ENCODE assay signal across 8 cellular contexts in genomic region chr14:102510616-102511520, GRCh38. TPM values are rescaled to one million over a fixed set of nuclear protein-coding genes. Genes with fewer than 3 reads are reported as not detected.
DNase-seq lines count a peak whose midpoint lies in the region; ATAC-seq and TF ChIP-seq lines count a peak whose summit lies in the region.

No MANE protein-coding gene starts in this region.

- peak overlapping the region; percentile 80 for H3K27ac Mint-ChIP-seq in activated CD4-positive, alpha-beta T cell treated with anti-CD3 and anti-CD28 coated beads, Interleukin-2, amount 10 ng/mL, durations not matched to agents 24 days and 14 days
- H3K27ac Mint-ChIP-seq in activated T-cell treated with anti-CD3 and anti-CD28 coated beads, Interleukin-2, amount 50 U/mL, for 24 hours, result no peak overlapping the region

- WGBS in hepatocyte (ENCODE audit: low lambda C conversion rate, missing lambda C conversion rate), result 56% methylated on average over 18 of the region's 19 CpGs
- 52 to 62% (median 56%) methylated on average over 15 to 19 of the region's 19 CpGs for WGBS in spleen, 5 donors

- H3K4me2 ChIP-seq in hepatocyte, result peak overlapping the region; percentile 99

- H3K27ac ChIP-seq in hepatocyte (peak overlapping the region; percentile 95), spleen (peak overlapping the region in 1 of 8 donors; percentile 78)

- H3K79me2 ChIP-seq in hepatocyte, result no peaks in the 10 kb centered on the region

- H3K27me3 ChIP-seq in hepatocyte (no peaks in the 10 kb centered on the region), spleen (replicated peaks in 1 of 7) (peaks cover 0 to 2% (median 0%) of the 10 kb centered on the region in 7 donors)

- no peak for TF ChIP-seq POLR2A in spleen (IDR thresholded peaks at IDR 0.05)

- H3K27me3 Mint-ChIP-seq in activated CD4-positive, alpha-beta T cell treated with anti-CD3 and anti-CD28 coated beads, Interleukin-2, amount 10 ng/mL, durations not matched to agents 24 days and 14 days, result no peaks in the 10 kb centered on the region
- H3K27me3 Mint-ChIP-seq in activated T-cell treated with anti-CD3 and anti-CD28 coated beads, Interleukin-2, amount 50 U/mL, for 24 hours, result peaks cover 11% of the 10 kb centered on the region

- DNase-seq in activated CD4-positive, alpha-beta T cell treated with anti-CD3 and anti-CD28 coated beads, Interleukin-2, amount 10 ng/mL, durations not matched to agents 24 days and 14 days, result peak; percentile 81
- DNase-seq in activated CD4-positive, alpha-beta T cell treated with anti-CD3 and anti-CD28 coated beads, Interleukin-2, amount 50 U/mL, for 1 hour, result no peak
- DNase-seq in activated T-cell treated with anti-CD3 and anti-CD28 coated beads, Interleukin-2, amount 50 U/mL, for 24 hours, result peak; percentile 55
- DNase-seq in hepatocyte (ENCODE audit: low spot score), result peak; percentile 86
- DNase-seq in spleen, result no peak
- DNase-seq in SIG-M5 (lab: John Stamatoyannopoulos, UW), result no peak
- DNase-seq in NCI-H1105 (lab: John Stamatoyannopoulos, UW), result no peak

- H3K4me3 Mint-ChIP-seq in activated CD4-positive, alpha-beta T cell treated with anti-CD3 and anti-CD28 coated beads, Interleukin-2, amount 10 ng/mL, durations not matched to agents 24 days and 14 days, result peak overlapping the region; percentile 86
- H3K4me3 Mint-ChIP-seq in activated T-cell treated with anti-CD3 and anti-CD28 coated beads, Interleukin-2, amount 50 U/mL, for 24 hours, result peak overlapping the region; percentile 76

- H3K9me2 ChIP-seq in hepatocyte (replicated peaks; ENCODE audit: insufficient read depth), result no peaks in the 10 kb centered on the region

- ATAC-seq in HG03159 (IDR thresholded peaks at IDR 0.05; ENCODE audit: unreplicated experiment), result no peak

- no peaks in the 10 kb centered on the region for H4K20me1 ChIP-seq in hepatocyte (ENCODE audit: insufficient read depth, poor library complexity, severe bottlenecking)

- no peaks in the 10 kb centered on the region for H3K9me3 ChIP-seq in hepatocyte (ENCODE audit: low read depth)
- no peaks in the 10 kb centered on the region for H3K9me3 ChIP-seq in spleen

- peaks cover 22% of the 10 kb centered on the region for H3K4me1 ChIP-seq in hepatocyte (ENCODE audit: insufficient read depth)
- H3K4me1 ChIP-seq in spleen, result peaks cover 0 to 30% (median 19%) of the 10 kb centered on the region in 6 donors

- intact Hi-C loops in activated CD4-positive, alpha-beta T cell treated with anti-CD3 and anti-CD28 coated beads, Interleukin-2, amount 10 ng/mL, durations not matched to agents 24 days and 14 days (cut with micrococcal nuclease), result no loop called here
- intact Hi-C loops in spleen (cut with DNase I; ENCODE audit: low total_unique reads), result no loop called here

- H3K9me3 Mint-ChIP-seq in activated CD4-positive, alpha-beta T cell treated with anti-CD3 and anti-CD28 coated beads, Interleukin-2, amount 10 ng/mL, durations not matched to agents 24 days and 14 days, result no peaks in the 10 kb centered on the region
- H3K9me3 Mint-ChIP-seq in activated T-cell treated with anti-CD3 and anti-CD28 coated beads, Interleukin-2, amount 50 U/mL, for 24 hours, result no peaks in the 10 kb centered on the region

- H3K4me1 Mint-ChIP-seq in activated CD4-positive, alpha-beta T cell treated with anti-CD3 and anti-CD28 coated beads, Interleukin-2, amount 10 ng/mL, durations not matched to agents 24 days and 14 days, result peaks cover 13% of the 10 kb centered on the region
- H3K4me1 Mint-ChIP-seq in activated T-cell treated with anti-CD3 and anti-CD28 coated beads, Interleukin-2, amount 50 U/mL, for 24 hours (ENCODE audit: low read depth), result peaks cover 17% of the 10 kb centered on the region

- TF ChIP-seq CTCF in hepatocyte (IDR thresholded peaks at IDR 0.05; ENCODE audit: poor library complexity) (no peak), spleen (IDR thresholded peaks at IDR 0.05 in 8 of 11, conservative IDR thresholded peaks at IDR 0.05 in 3 of 11) (no peak)

- H3K4me3 ChIP-seq in hepatocyte (peak overlapping the region; percentile 71), spleen (peak overlapping the region in 6 of 8 donors; percentile 55 to 89 (median 68))

- H2AFZ ChIP-seq in hepatocyte, result peak overlapping the region; percentile 94

- H3K36me3 ChIP-seq in hepatocyte (replicated peaks; ENCODE audit: insufficient read depth, low read depth) (no peaks in the 10 kb centered on the region), spleen (peaks cover 0 to 17% (median 0%) of the 10 kb centered on the region in 6 donors)

- H3K36me3 Mint-ChIP-seq in activated CD4-positive, alpha-beta T cell treated with anti-CD3 and anti-CD28 coated beads, Interleukin-2, amount 10 ng/mL, durations not matched to agents 24 days and 14 days (ENCODE audit: low read depth), result peaks cover 1% of the 10 kb centered on the region
- H3K36me3 Mint-ChIP-seq in activated T-cell treated with anti-CD3 and anti-CD28 coated beads, Interleukin-2, amount 50 U/mL, for 24 hours (ENCODE audit: low read depth), result peaks cover 5% of the 10 kb centered on the region

RNA-seq across cellular contexts. Expression of gene ANKRD9, which starts 1.3 kb away (rescaled TPM):
- total RNA-seq in activated CD4-positive, alpha-beta T cell treated with anti-CD3 and anti-CD28 coated beads, Interleukin-2, amount 10 ng/mL, durations not matched to agents 24 days and 14 days, result 14.6 and 16.5 TPM in 2 replicates
- total RNA-seq in hepatocyte (43.8 and 46.5 TPM in 2 replicates), spleen (10 to 100 TPM in 6 of 7 donors, 1 to 10 TPM in 1; 8.6 to 24.0 (median 15.7) TPM)
- polyA plus RNA-seq in hepatocyte (88.1 and 90.7 TPM in 2 replicates), spleen (1 to 10 TPM; 2.2 to 4.9 (median 2.3) TPM)

Comparison
In these comparisons a context has a peak if more than half of its experiments do, and no peak if none do; other contexts are left out.
1. DNase-seq: peak in activated CD4-positive, alpha-beta T cell treated with anti-CD3 and anti-CD28 coated beads, Interleukin-2, amount 10 ng/mL, durations not matched to agents 24 days and 14 days (single experiment), activated T-cell treated with anti-CD3 and anti-CD28 coated beads, Interleukin-2, amount 50 U/mL, for 24 hours (single experiment) and hepatocyte (single experiment); none in activated CD4-positive, alpha-beta T cell treated with anti-CD3 and anti-CD28 coated beads, Interleukin-2, amount 50 U/mL, for 1 hour (single experiment), spleen (single experiment), SIG-M5 (single experiment) and NCI-H1105 (single experiment).